In the genomic region with DNA sequence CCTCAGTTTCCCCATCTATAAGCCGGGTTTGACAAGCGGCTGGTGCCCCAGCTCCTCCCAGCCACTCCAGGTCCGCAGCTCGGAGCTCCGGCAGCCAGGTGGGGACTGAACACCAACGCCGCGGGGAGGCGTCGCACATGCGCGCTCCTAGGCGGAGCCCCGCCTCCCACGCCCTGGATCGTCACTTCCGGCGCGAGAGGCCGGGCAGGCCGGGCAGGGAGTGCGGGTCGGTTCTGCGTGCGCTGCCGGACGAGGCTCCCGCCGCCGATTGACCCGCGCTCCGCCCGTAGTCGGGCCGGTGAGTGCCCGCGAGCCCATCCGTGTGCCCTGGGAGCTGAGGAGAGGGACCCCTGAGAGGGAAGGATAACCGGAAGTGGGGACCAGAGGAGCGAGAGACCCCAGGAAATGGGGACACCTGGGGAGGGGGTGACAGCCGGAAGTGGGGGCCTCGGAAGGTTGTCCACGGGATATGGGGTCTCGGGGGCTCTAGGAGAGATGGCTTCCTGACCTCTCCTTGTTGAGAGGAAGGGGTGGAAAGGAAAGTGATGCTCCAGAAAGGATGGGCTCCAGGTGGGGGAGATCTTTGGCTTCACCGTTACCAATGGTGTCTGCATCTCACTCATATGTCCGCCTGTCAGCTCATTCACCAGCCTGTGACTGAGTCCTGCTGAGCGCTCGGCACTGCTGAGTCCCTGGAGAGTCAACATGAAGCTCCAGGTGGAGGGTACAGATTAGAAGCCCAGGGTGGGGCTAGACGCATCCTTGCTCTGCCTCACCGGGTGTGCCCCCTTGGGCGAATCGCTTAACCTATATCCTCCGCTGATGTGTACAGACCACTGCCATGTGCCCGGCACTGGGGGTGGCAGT, we compare ENCODE assay signal across 1 cellular context.
TF ChIP-seq lines count a peak whose summit lies in the region.

A gene with protein sequence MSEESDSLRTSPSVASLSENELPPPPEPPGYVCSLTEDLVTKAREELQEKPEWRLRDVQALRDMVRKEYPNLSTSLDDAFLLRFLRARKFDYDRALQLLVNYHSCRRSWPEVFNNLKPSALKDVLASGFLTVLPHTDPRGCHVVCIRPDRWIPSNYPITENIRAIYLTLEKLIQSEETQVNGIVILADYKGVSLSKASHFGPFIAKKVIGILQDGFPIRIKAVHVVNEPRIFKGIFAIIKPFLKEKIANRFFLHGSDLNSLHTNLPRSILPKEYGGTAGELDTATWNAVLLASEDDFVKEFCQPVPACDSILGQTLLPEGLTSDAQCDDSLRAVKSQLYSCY (plus strand): TSS at position 181 of the 867 bp plus-strand sequence. CDS start 4,126 bp downstream, outside the sequence.

TF ChIP-seq in HepG2, 621 proteins besides CTCF, POLR2A, EP300 and RAD21 (continued from another document and continues in another):
- peak; percentile 54; the same call in 1 of the 2 replicates for TF ChIP-seq SIX4 (CRISPR knock-in tag; IDR thresholded peaks at IDR 0.05)
- TF ChIP-seq ZBTB7A (CRISPR knock-in tag; IDR thresholded peaks at IDR 0.05), result peak; percentile 99
- TF ChIP-seq FOXA3 (CRISPR knock-in tag; IDR thresholded peaks at IDR 0.05), result peak; percentile 79
- peak; percentile 73; the same call in 1 of the 2 replicates for TF ChIP-seq SNAI1 (CRISPR knock-in tag; IDR thresholded peaks at IDR 0.05; ENCODE audit: borderline replicate concordance)
- peak; percentile 77 for TF ChIP-seq YY1 (IDR thresholded peaks at IDR 0.05; ENCODE audit: insufficient read depth, insufficient replicate concordance, low read depth, low read length)
- TF ChIP-seq KDM1A (CRISPR knock-in tag; IDR thresholded peaks at IDR 0.05), result 0 out of 2 replicates have a peak, but pooled peaks have one; percentile 11
- peak; percentile 65 for TF ChIP-seq ZNF280B (CRISPR knock-in tag; IDR thresholded peaks at IDR 0.05; ENCODE audit: borderline replicate concordance)
- TF ChIP-seq, protein P1, sequence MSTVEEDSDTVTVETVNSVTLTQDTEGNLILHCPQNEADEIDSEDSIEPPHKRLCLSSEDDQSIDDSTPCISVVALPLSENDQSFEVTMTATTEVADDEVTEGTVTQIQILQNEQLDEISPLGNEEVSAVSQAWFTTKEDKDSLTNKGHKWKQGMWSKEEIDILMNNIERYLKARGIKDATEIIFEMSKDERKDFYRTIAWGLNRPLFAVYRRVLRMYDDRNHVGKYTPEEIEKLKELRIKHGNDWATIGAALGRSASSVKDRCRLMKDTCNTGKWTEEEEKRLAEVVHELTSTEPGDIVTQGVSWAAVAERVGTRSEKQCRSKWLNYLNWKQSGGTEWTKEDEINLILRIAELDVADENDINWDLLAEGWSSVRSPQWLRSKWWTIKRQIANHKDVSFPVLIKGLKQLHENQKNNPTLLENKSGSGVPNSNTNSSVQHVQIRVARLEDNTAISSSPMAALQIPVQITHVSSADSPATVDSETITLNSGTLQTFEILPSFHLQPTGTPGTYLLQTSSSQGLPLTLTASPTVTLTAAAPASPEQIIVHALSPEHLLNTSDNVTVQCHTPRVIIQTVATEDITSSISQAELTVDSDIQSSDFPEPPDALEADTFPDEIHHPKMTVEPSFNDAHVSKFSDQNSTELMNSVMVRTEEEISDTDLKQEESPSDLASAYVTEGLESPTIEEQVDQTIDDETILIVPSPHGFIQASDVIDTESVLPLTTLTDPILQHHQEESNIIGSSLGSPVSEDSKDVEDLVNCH (CRISPR knock-in tag; IDR thresholded peaks at IDR 0.05), result 0 out of 2 replicates have a peak, but pooled peaks have one; percentile 82
- no peak for TF ChIP-seq SMARCE1 (IDR thresholded peaks at IDR 0.05; ENCODE audit: borderline replicate concordance)
- TF ChIP-seq HCFC1 (IDR thresholded peaks at IDR 0.05; ENCODE audit: low read depth, low read length), result peak; percentile 48; the same call in 1 of the 2 replicates
- TF ChIP-seq HMGXB3 (CRISPR knock-in tag; IDR thresholded peaks at IDR 0.05; ENCODE audit: borderline replicate concordance), result peak; percentile 87
- peak; percentile 99 for TF ChIP-seq ZNF772 (CRISPR knock-in tag; IDR thresholded peaks at IDR 0.05)
- TF ChIP-seq NCOA1 (CRISPR knock-in tag; IDR thresholded peaks at IDR 0.05), result no peak
- peak; percentile 96 for TF ChIP-seq ZNF451 (CRISPR knock-in tag; IDR thresholded peaks at IDR 0.05)
- peak; percentile 99 for TF ChIP-seq ZNF337 (CRISPR knock-in tag; IDR thresholded peaks at IDR 0.05; ENCODE audit: borderline replicate concordance, low read depth)
- TF ChIP-seq ZNF577 (CRISPR knock-in tag; IDR thresholded peaks at IDR 0.05; ENCODE audit: borderline replicate concordance, low read depth), result peak; percentile 80; the same call in 1 of the 2 replicates
- no peak for TF ChIP-seq ISX (CRISPR knock-in tag; conservative IDR thresholded peaks at IDR 0.05)
- TF ChIP-seq, protein P2, sequence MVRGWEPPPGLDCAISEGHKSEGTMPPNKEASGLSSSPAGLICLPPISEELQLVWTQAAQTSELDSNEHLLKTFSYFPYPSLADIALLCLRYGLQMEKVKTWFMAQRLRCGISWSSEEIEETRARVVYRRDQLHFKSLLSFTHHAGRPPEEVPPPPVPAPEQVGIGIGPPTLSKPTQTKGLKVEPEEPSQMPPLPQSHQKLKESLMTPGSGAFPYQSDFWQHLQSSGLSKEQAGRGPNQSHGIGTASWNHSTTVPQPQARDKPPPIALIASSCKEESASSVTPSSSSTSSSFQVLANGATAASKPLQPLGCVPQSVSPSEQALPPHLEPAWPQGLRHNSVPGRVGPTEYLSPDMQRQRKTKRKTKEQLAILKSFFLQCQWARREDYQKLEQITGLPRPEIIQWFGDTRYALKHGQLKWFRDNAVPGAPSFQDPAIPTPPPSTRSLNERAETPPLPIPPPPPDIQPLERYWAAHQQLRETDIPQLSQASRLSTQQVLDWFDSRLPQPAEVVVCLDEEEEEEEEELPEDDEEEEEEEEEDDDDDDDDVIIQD (CRISPR knock-in tag; IDR thresholded peaks at IDR 0.05; ENCODE audit: low read depth), result peak; percentile 80; the same call in 1 of the 2 replicates
- TF ChIP-seq ZNF318 (CRISPR knock-in tag; IDR thresholded peaks at IDR 0.05), result peak; percentile 98; the same call in 1 of the 2 replicates
- peak; percentile 98 for TF ChIP-seq ELF4 (CRISPR knock-in tag; IDR thresholded peaks at IDR 0.05; ENCODE audit: borderline replicate concordance)
- no peak for TF ChIP-seq ZNF326 (CRISPR knock-in tag; IDR thresholded peaks at IDR 0.05; ENCODE audit: borderline replicate concordance)
- TF ChIP-seq CBX2 (IDR thresholded peaks at IDR 0.05; ENCODE audit: low read depth, low read length), result no peak
- TF ChIP-seq CBX2 (CRISPR knock-in tag; IDR thresholded peaks at IDR 0.05; ENCODE audit: low read depth), result 0 out of 2 replicates have a peak, but pooled peaks have one; percentile 35
- no peak for TF ChIP-seq ZNF775 (CRISPR knock-in tag; IDR thresholded peaks at IDR 0.05; ENCODE audit: borderline replicate concordance)
- peak; percentile 90 for TF ChIP-seq ZSCAN9 (CRISPR knock-in tag; IDR thresholded peaks at IDR 0.05; ENCODE audit: borderline replicate concordance)
- TF ChIP-seq, protein P3, sequence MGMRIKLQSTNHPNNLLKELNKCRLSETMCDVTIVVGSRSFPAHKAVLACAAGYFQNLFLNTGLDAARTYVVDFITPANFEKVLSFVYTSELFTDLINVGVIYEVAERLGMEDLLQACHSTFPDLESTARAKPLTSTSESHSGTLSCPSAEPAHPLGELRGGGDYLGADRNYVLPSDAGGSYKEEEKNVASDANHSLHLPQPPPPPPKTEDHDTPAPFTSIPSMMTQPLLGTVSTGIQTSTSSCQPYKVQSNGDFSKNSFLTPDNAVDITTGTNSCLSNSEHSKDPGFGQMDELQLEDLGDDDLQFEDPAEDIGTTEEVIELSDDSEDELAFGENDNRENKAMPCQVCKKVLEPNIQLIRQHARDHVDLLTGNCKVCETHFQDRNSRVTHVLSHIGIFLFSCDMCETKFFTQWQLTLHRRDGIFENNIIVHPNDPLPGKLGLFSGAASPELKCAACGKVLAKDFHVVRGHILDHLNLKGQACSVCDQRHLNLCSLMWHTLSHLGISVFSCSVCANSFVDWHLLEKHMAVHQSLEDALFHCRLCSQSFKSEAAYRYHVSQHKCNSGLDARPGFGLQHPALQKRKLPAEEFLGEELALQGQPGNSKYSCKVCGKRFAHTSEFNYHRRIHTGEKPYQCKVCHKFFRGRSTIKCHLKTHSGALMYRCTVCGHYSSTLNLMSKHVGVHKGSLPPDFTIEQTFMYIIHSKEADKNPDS (CRISPR knock-in tag; IDR thresholded peaks at IDR 0.05), result no peak
- TF ChIP-seq ZNF292 (CRISPR knock-in tag; IDR thresholded peaks at IDR 0.05; ENCODE audit: borderline replicate concordance, low read depth), result peak; percentile 38; the same call in 1 of the 2 replicates
